In genomic region chr3:146517684-146518435, GRCh38 we compare ENCODE assay signal across 3 cellular contexts.
TF ChIP-seq lines count a peak whose summit lies in the region.

No MANE protein-coding gene starts in this region.

TF ChIP-seq in A549, 52 proteins besides CTCF, POLR2A, EP300 and RAD21:
- no peak for TF ChIP-seq E2F6 (IDR thresholded peaks at IDR 0.05; ENCODE audit: borderline replicate concordance, low read depth)
- TF ChIP-seq ELK1 (IDR thresholded peaks at IDR 0.05; ENCODE audit: low read depth, low read length) = no peak
- TF ChIP-seq MAZ (IDR thresholded peaks at IDR 0.05; ENCODE audit: borderline replicate concordance, low read depth, low read length) = no peak
- no peak for TF ChIP-seq SREBF2 (IDR thresholded peaks at IDR 0.05)
- TF ChIP-seq KDM1A (IDR thresholded peaks at IDR 0.05; ENCODE audit: low read depth) = no peak
- no peak for TF ChIP-seq RARB (CRISPR knock-in tag; IDR thresholded peaks at IDR 0.05)
- no peak for TF ChIP-seq CEBPB (IDR thresholded peaks at IDR 0.05)
- no peak for TF ChIP-seq ZC3H11A (IDR thresholded peaks at IDR 0.05)
- no peak for TF ChIP-seq JUNB (IDR thresholded peaks at IDR 0.05)
- TF ChIP-seq EHF (CRISPR knock-in tag; IDR thresholded peaks at IDR 0.05) = no peak
- no peak for TF ChIP-seq CHD2 (IDR thresholded peaks at IDR 0.05; ENCODE audit: low read length, partially characterized antibody)
- TF ChIP-seq CHD4 (IDR thresholded peaks at IDR 0.05; ENCODE audit: borderline replicate concordance) = no peak
- TF ChIP-seq TFCP2L1 (CRISPR knock-in tag; IDR thresholded peaks at IDR 0.05) = no peak
- TF ChIP-seq ZSCAN20 (CRISPR knock-in tag; IDR thresholded peaks at IDR 0.05) = no peak

TF ChIP-seq in K562, 482 proteins besides CTCF, POLR2A, EP300 and RAD21 (continues in another document):
- TF ChIP-seq SMAD3 (CRISPR knock-in tag; conservative IDR thresholded peaks at IDR 0.05) (no peak), SMARCE1 (IDR thresholded peaks at IDR 0.05) (peak; percentile 29; the same call in 1 of the 2 replicates), KDM1A (IDR thresholded peaks at IDR 0.05) (peak in 1 of 2 experiments; percentile 38; a peak in 2 of 4 replicates), FOXJ2 (tag; IDR thresholded peaks at IDR 0.05) (no peak), MEIS2 (IDR thresholded peaks at IDR 0.05; ENCODE audit: partially characterized antibody) (peak; percentile 37), SMARCA4 (IDR thresholded peaks at IDR 0.05) (peak; percentile 61), HMBOX1 (IDR thresholded peaks at IDR 0.05) (peak; percentile 80), TAL1 (IDR thresholded peaks at IDR 0.05) (peak; percentile 61), STAT5A (IDR thresholded peaks at IDR 0.05; ENCODE audit: borderline replicate concordance, low read length) (0 out of 2 replicates have a peak, but pooled peaks have one; percentile 35), BDP1 (IDR thresholded peaks at IDR 0.05; ENCODE audit: insufficient read depth, insufficient read length) (no peak), NFIC (IDR thresholded peaks at IDR 0.05) (peak; percentile 38), ARID1B (IDR thresholded peaks at IDR 0.05) (peak; percentile 74), MITF (IDR thresholded peaks at IDR 0.05) (no peak), EHMT2 (IDR thresholded peaks at IDR 0.05) (0 out of 2 replicates have a peak, but pooled peaks have one; percentile 37), MCM2 (IDR thresholded peaks at IDR 0.05; ENCODE audit: low read depth) (no peak), JUND (IDR thresholded peaks at IDR 0.05; ENCODE audit: borderline replicate concordance, low read depth, low read length) (peak; percentile 23; the same call in 1 of the 2 replicates), JUND (tag; IDR thresholded peaks at IDR 0.05; ENCODE audit: borderline replicate concordance, low read depth, low read length) (peak; percentile 32; the same call in 1 of the 3 replicates), ZNF316 (IDR thresholded peaks at IDR 0.05) (0 out of 2 replicates have a peak, but pooled peaks have one; percentile 7), HSF4 (CRISPR knock-in tag; IDR thresholded peaks at IDR 0.05; ENCODE audit: borderline replicate concordance) (no peak), NCOA6 (IDR thresholded peaks at IDR 0.05) (no peak), TCF7L2 (IDR thresholded peaks at IDR 0.05; ENCODE audit: low read depth, low read length) (no peak), TCF3 (CRISPR knock-in tag; IDR thresholded peaks at IDR 0.05) (peak; percentile 64), ZEB2 (IDR thresholded peaks at IDR 0.05) (peak; percentile 46; the same call in 1 of the 2 replicates), IRF9 (tag; IDR thresholded peaks at IDR 0.05) (no peak), TEAD4 (IDR thresholded peaks at IDR 0.05; ENCODE audit: low read length) (peak; percentile 50), TEAD4 (CRISPR knock-in tag; IDR thresholded peaks at IDR 0.05; ENCODE audit: borderline replicate concordance) (no peak), CBFA2T3 (IDR thresholded peaks at IDR 0.05) (peak; percentile 79), CBFA2T2 (conservative IDR thresholded peaks at IDR 0.05) (peak; percentile 53), CREM (IDR thresholded peaks at IDR 0.05; ENCODE audit: low read depth) (0 out of 2 replicates have a peak, but pooled peaks have one; percentile 16), ZNF282 (CRISPR knock-in tag; IDR thresholded peaks at IDR 0.05) (no peak), ZNF766 (CRISPR knock-in tag; conservative IDR thresholded peaks at IDR 0.05) (no peak), U2AF1 (optimal IDR thresholded peaks at IDR 0.05; ENCODE audit: low read depth, low read length) (no peak)

TF ChIP-seq in liver, 16 proteins besides CTCF, POLR2A, EP300 and RAD21:
- TF ChIP-seq SP1 (IDR thresholded peaks at IDR 0.05) = peak; percentile 7
- no peak for TF ChIP-seq HNF4A (conservative IDR thresholded peaks at IDR 0.05)
- TF ChIP-seq HNF4G (IDR thresholded peaks at IDR 0.05) = no peak
